Comparison of ENCODE assay signal across 9 cellular contexts in genomic region chr1:45394342-45394741, GRCh38. TPM values are rescaled to one million over a fixed set of nuclear protein-coding genes. Genes with fewer than 3 reads are reported as not detected.
DNase-seq lines count a peak whose midpoint lies in the region; ATAC-seq, FAIRE-seq and TF ChIP-seq lines count a peak whose summit lies in the region.
"Had no signal": no experiment of that assay in that cellular context is flagged by ENCODE, and none has a peak within 500 bp of the region (broad histone marks: within the 10 kb centered on the region; RNA-seq: fewer than 3 reads in every experiment).

No MANE protein-coding gene starts in this region.

- peak; percentile 37 for DNase-seq in GM13977 (ENCODE audit: low spot score)
- DNase-seq in esophagus squamous epithelium (lab: John Stamatoyannopoulos, UW) = no peak
- no peak for DNase-seq in NCI-H446 (lab: John Stamatoyannopoulos, UW)
- no peak for DNase-seq in A673 (ENCODE audit: low spot score)
- no peak for DNase-seq in frontal cortex (ENCODE audit: low spot score in 2 of 2)
- DNase-seq in D721Med (ENCODE audit: insufficient read length, low spot score) = no peak
- DNase-seq: NCI-H2029 treated with DMSO at 0.1 percent for 48 hours had no signal

- ATAC-seq in GM21367 (IDR thresholded peaks at IDR 0.05; ENCODE audit: unreplicated experiment) (peak; percentile 60), HG03354 (IDR thresholded peaks at IDR 0.05; ENCODE audit: poor library complexity, severe bottlenecking, unreplicated experiment) (peak; percentile 75)

- TF ChIP-seq CTCF in GM13977 (IDR thresholded peaks at IDR 0.05; ENCODE audit: extremely low read depth, insufficient read depth, missing control alignments) (no peak), esophagus squamous epithelium (IDR thresholded peaks at IDR 0.05) (no peak), A673 (conservative IDR thresholded peaks at IDR 0.05; ENCODE audit: low read depth, low read length) (no peak), D721Med (IDR thresholded peaks at IDR 0.05; ENCODE audit: insufficient read depth, missing control alignments) (no peak)

- in situ Hi-C loops in GM13977 (cut with MboI; ENCODE audit: low pct_unique_long_range_greater_than_20kb, low sequenced_read_pairs, unreplicated experiment) = no loop called here

- TF ChIP-seq POLR2A in esophagus squamous epithelium (IDR thresholded peaks at IDR 0.05) = no peak

- peaks cover 0 to 30% (median 11%) of the 10 kb centered on the region in 3 donors for H3K4me1 ChIP-seq in esophagus squamous epithelium
- no peaks in the 10 kb centered on the region for H3K4me1 ChIP-seq in A673 (ENCODE audit: insufficient read depth, low read length, poor library complexity, severe bottlenecking)

- POLR2A ChIA-PET in A673 (lab: Charles Lee; ENCODE audit: low non-redundant PET) = no interaction called here

- intact Hi-C loops in esophagus squamous epithelium (cut with DNase I) (no loop called here), A673 (cut with micrococcal nuclease; ENCODE audit: unreplicated experiment) (no loop called here)

- no peak for FAIRE-seq in frontal cortex (lab: Jason Lieb, UNC)
- no peak for FAIRE-seq in D721Med (lab: Jason Lieb, UNC)

- peak overlapping the region; percentile 20 to 61 (median 28) for H3K27ac ChIP-seq in esophagus squamous epithelium
- no peak overlapping the region for H3K27ac ChIP-seq in A673 (ENCODE audit: low read depth, low read length, poor library complexity, severe bottlenecking)

- H3K4me3 ChIP-seq in esophagus squamous epithelium (no peak overlapping the region), A673 (ENCODE audit: low read depth, low read length, poor library complexity, severe bottlenecking) (no peak overlapping the region)

- CTCF ChIA-PET in A673 (lab: Charles Lee) = interaction anchor here (0.7 kb wide), 1 partner anchor 376 kb away, joined by 15 read pairs; no protein-coding TSS in a partner anchor

- no peaks in the 10 kb centered on the region for H3K9me3 ChIP-seq in esophagus squamous epithelium
- no peaks in the 10 kb centered on the region for H3K9me3 ChIP-seq in A673 (ENCODE audit: low read depth, low read length, poor library complexity, severe bottlenecking)

- BruUV-seq in A673 (replicated peaks; lab: Mats Ljungman, UMichigan) = no TSS peak

- H3K27me3 ChIP-seq in esophagus squamous epithelium (no peaks in the 10 kb centered on the region), A673 (replicated peaks; ENCODE audit: insufficient read depth, low read depth, low read length, poor library complexity) (no peaks in the 10 kb centered on the region)

- no peaks in the 10 kb centered on the region for H3K36me3 ChIP-seq in esophagus squamous epithelium
- no peaks in the 10 kb centered on the region for H3K36me3 ChIP-seq in A673 (ENCODE audit: insufficient read depth, low read length, poor library complexity, severe bottlenecking)

- WGBS in esophagus squamous epithelium, 2 donors = 50 to 51% methylated on average over 2 to 3 of the region's 3 CpGs

RNA-seq across cellular contexts. Expression of gene MUTYH, which starts 54.1 kb away (rescaled TPM):
- total RNA-seq in esophagus squamous epithelium (10 to 100 TPM in 3 of 4 donors, 1 to 10 TPM in 1; 8.4 to 23.5 (median 19.1) TPM), A673 (2021) (26.7 and 26.8 TPM in 2 replicates), frontal cortex (20.8 TPM)

RNA-seq across cellular contexts. Expression of gene TOE1, which starts 54.4 kb away (rescaled TPM):
- total RNA-seq in esophagus squamous epithelium (10 to 100 TPM in 1 of 4 donors, 1 to 10 TPM in 3; 6.4 to 11.4 (median 9.1) TPM), A673 (2021) (20.6 TPM in 2 replicates), frontal cortex (7.3 TPM)
